Comparison of ENCODE assay signal across 3 cellular contexts in the genomic region with DNA sequence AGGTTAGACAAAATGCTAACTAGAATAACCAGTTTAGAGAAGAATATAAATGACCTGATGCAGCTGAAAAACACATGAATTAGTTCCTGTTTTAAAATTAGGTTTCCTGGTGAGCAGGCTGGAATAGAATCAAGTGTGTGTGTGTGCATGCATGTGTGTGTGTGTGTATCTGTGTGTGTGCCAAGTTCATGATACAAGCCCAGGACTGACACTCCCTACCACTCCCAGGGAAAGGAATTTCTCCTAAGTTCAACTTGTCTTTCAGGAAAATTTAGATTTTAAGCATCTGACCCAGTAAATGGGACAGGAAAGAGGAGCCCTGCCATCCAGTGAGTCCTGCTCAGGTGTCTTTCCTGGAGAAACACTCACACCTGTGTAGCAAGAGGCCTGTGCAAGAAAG. TPM values are rescaled to one million over a fixed set of nuclear protein-coding genes. Genes with fewer than 3 reads are reported as not detected.
"Had no signal": no experiment of that assay in that cellular context is flagged by ENCODE, and none has a peak within 500 bp of the region (broad histone marks: within the 10 kb centered on the region; RNA-seq: fewer than 3 reads in every experiment).

No MANE protein-coding gene starts in this region.

RNA-seq across cellular contexts. Expression of a gene that starts 11.2 kb away (rescaled TPM):
- total RNA-seq: activated CD4-positive, alpha-beta memory T cell treated with anti-CD3 and anti-CD28 coated beads for 36 hours; activated naive CD8-positive, alpha-beta T cell treated with anti-CD3 and anti-CD28 coated beads for 36 hours had no signal
- polyA plus RNA-seq: neural cell had no signal
